14 cellular contexts compared by ENCODE assay signal in the genomic region with DNA sequence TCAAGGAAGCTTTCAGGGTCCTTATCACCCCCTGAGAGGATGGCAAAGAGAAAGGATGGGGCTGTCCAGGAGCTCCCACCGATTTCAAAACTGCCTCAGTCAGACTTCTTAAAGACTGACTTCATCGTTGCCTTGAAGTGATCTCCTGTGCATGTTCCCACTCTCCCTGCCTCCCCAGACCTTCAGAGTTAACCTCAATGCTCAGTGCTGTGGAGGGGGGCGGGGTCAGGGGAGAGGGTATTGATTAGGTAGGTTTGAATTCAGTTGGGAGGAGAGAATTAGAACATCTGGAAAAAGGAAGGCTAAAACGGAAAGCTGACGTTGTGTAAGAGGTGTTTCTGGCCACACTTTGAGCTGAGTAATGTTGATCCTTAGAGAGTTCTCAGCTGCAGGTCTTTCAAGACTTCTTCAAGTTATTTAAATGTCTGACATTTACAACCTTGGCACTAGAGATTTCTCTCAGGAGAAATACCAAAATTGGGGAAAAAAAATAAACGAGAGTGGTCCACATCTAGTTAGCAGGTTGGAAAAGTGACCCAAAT.
DNase-seq lines count a peak whose midpoint lies in the region; ATAC-seq and TF ChIP-seq lines count a peak whose summit lies in the region.
"Had no signal": no experiment of that assay in that cellular context is flagged by ENCODE, and none has a peak within 500 bp of the region (broad histone marks: within the 10 kb centered on the region; RNA-seq: fewer than 3 reads in every experiment).

No MANE protein-coding gene starts in this region.

- peaks cover 2% of the 10 kb centered on the region for H3K27me3 Mint-ChIP-seq in dendritic cell treated with granulocyte-macrophage colony-stimulating factor and Interleukin-4, amounts not matched to agents 40 ng/mL and 50 ng/mL, for 4 days
- H3K27me3 Mint-ChIP-seq in nephron (ENCODE audit: low read depth), result no peaks in the 10 kb centered on the region
- H3K27me3 Mint-ChIP-seq: IgD-negative memory B cell, naive B cell had no signal

- H3K9me3 Mint-ChIP-seq in dendritic cell treated with granulocyte-macrophage colony-stimulating factor and Interleukin-4, amounts not matched to agents 40 ng/mL and 50 ng/mL, for 4 days, result no peaks in the 10 kb centered on the region
- H3K9me3 Mint-ChIP-seq in nephron, result no peaks in the 10 kb centered on the region
- H3K9me3 Mint-ChIP-seq: IgD-negative memory B cell, naive B cell had no signal

- no peak for TF ChIP-seq CTCF in nephron (IDR thresholded peaks at IDR 0.05; ENCODE audit: unreplicated experiment in 3 of 3)

- peaks cover 5% of the 10 kb centered on the region for H3K36me3 Mint-ChIP-seq in dendritic cell treated with granulocyte-macrophage colony-stimulating factor and Interleukin-4, amounts not matched to agents 40 ng/mL and 50 ng/mL, for 4 days (ENCODE audit: low read depth)
- H3K36me3 Mint-ChIP-seq in nephron (ENCODE audit: low read depth), result peaks cover 4% of the 10 kb centered on the region

- TF ChIP-seq POLR2A in GM18505 (IDR thresholded peaks at IDR 0.05; ENCODE audit: borderline replicate concordance, extremely low read depth, insufficient read depth, insufficient read length), result no peak

- no peak overlapping the region for H3K4me3 Mint-ChIP-seq in dendritic cell treated with granulocyte-macrophage colony-stimulating factor and Interleukin-4, amounts not matched to agents 40 ng/mL and 50 ng/mL, for 4 days
- no peak overlapping the region for H3K4me3 Mint-ChIP-seq in nephron
- H3K4me3 Mint-ChIP-seq: IgD-negative memory B cell, naive B cell had no signal

- peaks cover 23% of the 10 kb centered on the region for H3K4me1 Mint-ChIP-seq in dendritic cell treated with granulocyte-macrophage colony-stimulating factor and Interleukin-4, amounts not matched to agents 40 ng/mL and 50 ng/mL, for 4 days (ENCODE audit: low read depth)
- H3K4me1 Mint-ChIP-seq in nephron, result peaks cover 47% of the 10 kb centered on the region

- peak overlapping the region; percentile 56 for H3K27ac Mint-ChIP-seq in dendritic cell treated with granulocyte-macrophage colony-stimulating factor and Interleukin-4, amounts not matched to agents 40 ng/mL and 50 ng/mL, for 4 days
- H3K27ac Mint-ChIP-seq in nephron, result peak overlapping the region in 2 of 3 experiments; percentile 13 to 18

- intact Hi-C loops in left ventricle myocardium superior (cut with micrococcal nuclease), result no loop called here
- intact Hi-C loops in left cardiac atrium (cut with DNase I), result no loop called here
- intact Hi-C loops in dendritic cell treated with granulocyte-macrophage colony-stimulating factor and Interleukin-4, amounts not matched to agents 40 ng/mL and 50 ng/mL, for 4 days (cut with micrococcal nuclease), result loop anchor here (10.0 kb wide), 1 partner anchor 202 kb away; no protein-coding TSS in a partner anchor

- DNase-seq in left ventricle myocardium superior (no peak), left cardiac atrium (no peak), medulla oblongata (ENCODE audit: extremely low spot score) (no peak), anterior cingulate cortex (lab: John Stamatoyannopoulos, UW) (no peak), NCI-H1930 (lab: John Stamatoyannopoulos, UW) (no peak)
- DNase-seq: activated naive CD4-positive, alpha-beta T cell; naive B cell; NCI-H1417; NCI-H446 treated with DMSO at 0.1 percent for 48 hours; stimulated activated CD4-positive, alpha-beta T cell treated with anti-CD3 and anti-CD28 coated beads, Interleukin-4, amount 100 ng/mL, for 1 hour had no signal

- ATAC-seq in left ventricle myocardium superior (peak; percentile 13), left cardiac atrium (no peak), GM18505 (IDR thresholded peaks at IDR 0.05; ENCODE audit: unreplicated experiment) (no peak)
